1 cellular context compared by ENCODE assay signal in the genomic region with DNA sequence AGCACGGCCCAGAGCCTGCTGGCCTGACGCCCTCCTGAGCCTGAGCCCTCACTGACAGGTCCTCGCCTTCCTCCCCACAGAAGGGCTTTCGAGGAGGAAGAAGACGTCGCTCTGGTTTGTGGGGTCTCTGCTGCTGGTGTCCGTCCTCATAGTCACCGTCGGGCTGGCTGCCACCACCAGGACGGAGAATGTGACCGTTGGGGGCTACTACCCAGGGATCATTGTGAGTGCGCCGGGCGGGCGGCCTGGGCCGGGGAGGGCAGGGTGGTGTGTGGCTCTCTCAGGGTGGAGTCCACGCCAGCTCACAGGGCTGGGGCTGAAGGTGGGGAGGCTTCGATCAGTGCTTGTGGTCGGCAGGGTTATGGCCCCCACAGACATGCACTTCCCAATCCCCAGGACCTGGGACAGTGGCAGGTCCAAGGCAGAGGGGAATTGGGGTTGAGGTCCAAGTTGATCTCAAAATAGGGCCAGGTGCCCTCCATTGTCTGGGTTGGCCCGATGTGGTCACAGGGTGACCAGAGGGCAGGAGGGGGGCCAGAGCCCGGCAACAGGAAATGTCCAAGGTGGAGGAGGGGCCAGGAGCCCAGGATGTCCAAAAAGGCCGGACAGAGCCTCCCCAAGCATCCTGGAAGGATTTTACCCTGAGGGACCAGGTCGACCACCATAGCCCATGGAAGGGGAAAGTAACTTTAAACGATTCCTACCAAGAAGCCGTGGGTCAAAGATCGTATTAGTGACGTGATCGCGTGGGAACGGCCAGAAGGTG.
A peak's percentile ranks its signal among the peaks of the same experiment; 100 is the strongest.
TF ChIP-seq lines count a peak whose summit lies in the region.

No MANE protein-coding gene starts in this region.

TF ChIP-seq in Ishikawa, 13 proteins besides CTCF, POLR2A, EP300 and RAD21:
- TF ChIP-seq CEBPB (IDR thresholded peaks at IDR 0.05): no peak
- no peak for TF ChIP-seq YY1 (IDR thresholded peaks at IDR 0.05; ENCODE audit: low read depth)
- no peak for TF ChIP-seq EGR1 (IDR thresholded peaks at IDR 0.05)
- TF ChIP-seq, protein P1, sequence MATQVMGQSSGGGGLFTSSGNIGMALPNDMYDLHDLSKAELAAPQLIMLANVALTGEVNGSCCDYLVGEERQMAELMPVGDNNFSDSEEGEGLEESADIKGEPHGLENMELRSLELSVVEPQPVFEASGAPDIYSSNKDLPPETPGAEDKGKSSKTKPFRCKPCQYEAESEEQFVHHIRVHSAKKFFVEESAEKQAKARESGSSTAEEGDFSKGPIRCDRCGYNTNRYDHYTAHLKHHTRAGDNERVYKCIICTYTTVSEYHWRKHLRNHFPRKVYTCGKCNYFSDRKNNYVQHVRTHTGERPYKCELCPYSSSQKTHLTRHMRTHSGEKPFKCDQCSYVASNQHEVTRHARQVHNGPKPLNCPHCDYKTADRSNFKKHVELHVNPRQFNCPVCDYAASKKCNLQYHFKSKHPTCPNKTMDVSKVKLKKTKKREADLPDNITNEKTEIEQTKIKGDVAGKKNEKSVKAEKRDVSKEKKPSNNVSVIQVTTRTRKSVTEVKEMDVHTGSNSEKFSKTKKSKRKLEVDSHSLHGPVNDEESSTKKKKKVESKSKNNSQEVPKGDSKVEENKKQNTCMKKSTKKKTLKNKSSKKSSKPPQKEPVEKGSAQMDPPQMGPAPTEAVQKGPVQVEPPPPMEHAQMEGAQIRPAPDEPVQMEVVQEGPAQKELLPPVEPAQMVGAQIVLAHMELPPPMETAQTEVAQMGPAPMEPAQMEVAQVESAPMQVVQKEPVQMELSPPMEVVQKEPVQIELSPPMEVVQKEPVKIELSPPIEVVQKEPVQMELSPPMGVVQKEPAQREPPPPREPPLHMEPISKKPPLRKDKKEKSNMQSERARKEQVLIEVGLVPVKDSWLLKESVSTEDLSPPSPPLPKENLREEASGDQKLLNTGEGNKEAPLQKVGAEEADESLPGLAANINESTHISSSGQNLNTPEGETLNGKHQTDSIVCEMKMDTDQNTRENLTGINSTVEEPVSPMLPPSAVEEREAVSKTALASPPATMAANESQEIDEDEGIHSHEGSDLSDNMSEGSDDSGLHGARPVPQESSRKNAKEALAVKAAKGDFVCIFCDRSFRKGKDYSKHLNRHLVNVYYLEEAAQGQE (IDR thresholded peaks at IDR 0.05; ENCODE audit: low read depth): peak; percentile 36; the same call in 1 of the 2 replicates
- no peak for TF ChIP-seq FOXM1 (IDR thresholded peaks at IDR 0.05; ENCODE audit: borderline replicate concordance, low read depth)
